20 cellular contexts compared by ENCODE assay signal in genomic region chr2:195313976-195314375, GRCh38.
DNase-seq lines count a peak whose midpoint lies in the region; ATAC-seq, FAIRE-seq and TF ChIP-seq lines count a peak whose summit lies in the region.
"Had no signal": no experiment of that assay in that cellular context is flagged by ENCODE, and none has a peak within 500 bp of the region (broad histone marks: within the 10 kb centered on the region; RNA-seq: fewer than 3 reads in every experiment).

No MANE protein-coding gene starts in this region.

- ATAC-seq in GM18861 (IDR thresholded peaks at IDR 0.05; ENCODE audit: unreplicated experiment) (peak; percentile 75), GM21447 (IDR thresholded peaks at IDR 0.05; ENCODE audit: unreplicated experiment) (peak; percentile 62), HG03060 (IDR thresholded peaks at IDR 0.05; ENCODE audit: low read depth, unreplicated experiment) (peak; percentile 59), HG03571 (IDR thresholded peaks at IDR 0.05; ENCODE audit: unreplicated experiment) (peak; percentile 79)
- ATAC-seq: activated CD4-positive, alpha-beta T cell treated with anti-CD3 and anti-CD28 coated beads for 36 hours; Right ventricle myocardium inferior; T-helper 17 cell had no signal

- no peak for TF ChIP-seq POLR2A in GM12891 (IDR thresholded peaks at IDR 0.05; ENCODE audit: low read depth, low read length)

- FAIRE-seq in GM12891 (lab: Jason Lieb, UNC) = no peak
- FAIRE-seq: G401.6 had no signal

- no peak for DNase-seq in NCI-H2107 treated with DMSO at 0.1 percent for 48 hours (lab: John Stamatoyannopoulos, UW; ENCODE audit: unreplicated experiment)
- no peak for DNase-seq in UCSD-AML1 (lab: John Stamatoyannopoulos, UW; ENCODE audit: unreplicated experiment)
- DNase-seq in GM19240 (ENCODE audit: insufficient read length, low spot score) = no peak
- DNase-seq in GM12891 (ENCODE audit: insufficient read length, low spot score) = no peak
- DNase-seq: activated CD4-positive, alpha-beta T cell treated with anti-CD3 and anti-CD28 coated beads for 36 hours; COR-L47; dorsolateral prefrontal cortex; esophagus squamous epithelium; GOT3; NCI-H1105 treated with DMSO at 0.1 percent for 48 hours; sigmoid colon; stimulated activated CD4-positive, alpha-beta T cell treated with anti-CD3 and anti-CD28 coated beads, Interleukin-4, amount 100 ng/mL, for 1 hour; T-helper 17 cell; thyroid gland had no signal

TF ChIP-seq in GM12891, 5 proteins besides CTCF, POLR2A, EP300 and RAD21:
- no peak for TF ChIP-seq TAF1 (IDR thresholded peaks at IDR 0.05; ENCODE audit: low read depth, low read length)
- no peak for TF ChIP-seq PAX5 (IDR thresholded peaks at IDR 0.05; ENCODE audit: insufficient read depth, low read length, severe bottlenecking)
- TF ChIP-seq POU2F2 (IDR thresholded peaks at IDR 0.05; ENCODE audit: low read depth, low read length) = no peak
- TF ChIP-seq SPI1 (IDR thresholded peaks at IDR 0.05; ENCODE audit: low read depth, low read length) = no peak
- TF ChIP-seq POLR2AphosphoS5 (IDR thresholded peaks at IDR 0.05; ENCODE audit: low read depth, low read length) = no peak
